ENCODE assay signal across 8 cellular contexts in genomic region chr11:78188012-78188808, GRCh38. TPM values are rescaled to one million over a fixed set of nuclear protein-coding genes. Genes with fewer than 3 reads are reported as not detected.
DNase-seq lines count a peak whose midpoint lies in the region; ATAC-seq, FAIRE-seq and TF ChIP-seq lines count a peak whose summit lies in the region.

TSS of gene KCTD21 (minus strand) at chr11:78188626. CDS start at chr11:78174554, 14,072 bp downstream.

- H3K36me3 Mint-ChIP-seq in activated naive CD8-positive, alpha-beta T cell treated with anti-CD3 and anti-CD28 coated beads, Interleukin-2, amount 50 U/mL, for 24 hours (ENCODE audit: low read depth), result no peaks in the 10 kb centered on the region

- WGBS in pancreas, 2 donors, result 0 to 1% methylated on average over 58 of the region's 58 CpGs
- WGBS in thyroid gland, 2 donors, result 1% methylated on average over 17 to 27 of the region's 58 CpGs

- no peaks in the 10 kb centered on the region for H3K36me3 ChIP-seq in pancreas
- H3K36me3 ChIP-seq in thyroid gland, result no peaks in the 10 kb centered on the region

- H3K27ac Mint-ChIP-seq in activated naive CD8-positive, alpha-beta T cell treated with anti-CD3 and anti-CD28 coated beads, Interleukin-2, amount 50 U/mL, for 24 hours, result peak within 1 kb of the TSS; percentile 95

- FAIRE-seq in GM12891 (lab: Jason Lieb, UNC) (peak; percentile 98), pancreas (lab: Jason Lieb, UNC) (no peak)

- ATAC-seq in HG02798 (IDR thresholded peaks at IDR 0.05; ENCODE audit: poor library complexity, unreplicated experiment) (peak; percentile 95), Right ventricle myocardium superior (ENCODE audit: poor library complexity) (peak; percentile 97), pancreas (peak; percentile 93 to 96 (median 94))
- peak; percentile 91 for ATAC-seq in activated naive CD8-positive, alpha-beta T cell treated with anti-CD3 and anti-CD28 coated beads, Interleukin-2, amount 50 U/mL, for 24 hours

- H3K4me3 ChIP-seq in pancreas, result peak within 1 kb of the TSS; percentile 80 to 87 (median 84)
- H3K4me3 ChIP-seq in thyroid gland (replicated peaks in 1 of 3), result peak within 1 kb of the TSS; percentile 75 to 88 (median 88)

- no peaks in the 10 kb centered on the region for H3K27me3 Mint-ChIP-seq in activated naive CD8-positive, alpha-beta T cell treated with anti-CD3 and anti-CD28 coated beads, Interleukin-2, amount 50 U/mL, for 24 hours

- peak; percentile 99 for DNase-seq in GM12891 (ENCODE audit: insufficient read length, low spot score)
- DNase-seq in NCI-H1417 treated with DMSO at 0.1 percent for 48 hours (lab: John Stamatoyannopoulos, UW), result peak; percentile 88
- DNase-seq in SW 1271 (lab: John Stamatoyannopoulos, UW), result peak; percentile 94 to 97
- peak; percentile 92 for DNase-seq in activated naive CD8-positive, alpha-beta T cell treated with anti-CD3 and anti-CD28 coated beads, Interleukin-2, amount 50 U/mL, for 24 hours
- peak; percentile 99 for DNase-seq in Right ventricle myocardium superior
- peak; percentile 94 to 99 (median 96) for DNase-seq in pancreas
- DNase-seq in thyroid gland, result peak; percentile 98

- H3K27ac ChIP-seq in pancreas, result peak within 1 kb of the TSS; percentile 28 to 58 (median 54)
- peak within 1 kb of the TSS; percentile 75 to 88 (median 87) for H3K27ac ChIP-seq in thyroid gland

- H3K4me1 ChIP-seq in pancreas, result peaks cover 16 to 33% (median 18%) of the 10 kb centered on the region in 3 donors
- H3K4me1 ChIP-seq in thyroid gland, result peaks cover 37 to 69% of the 10 kb centered on the region in 2 donors

- H3K4me3 Mint-ChIP-seq in activated naive CD8-positive, alpha-beta T cell treated with anti-CD3 and anti-CD28 coated beads, Interleukin-2, amount 50 U/mL, for 24 hours, result peak within 1 kb of the TSS; percentile 93

- H3K27me3 ChIP-seq in pancreas (no peaks in the 10 kb centered on the region), thyroid gland (no peaks in the 10 kb centered on the region)

- H3K9me3 Mint-ChIP-seq in activated naive CD8-positive, alpha-beta T cell treated with anti-CD3 and anti-CD28 coated beads, Interleukin-2, amount 50 U/mL, for 24 hours, result no peaks in the 10 kb centered on the region

- intact Hi-C loops in Right ventricle myocardium superior (cut with DNase I) (loop anchor here (5.0 kb wide), 1 partner anchor 51 kb away; the partner anchor contains the start of gene ALG8), pancreas (cut with DNase I) (no loop called here), thyroid gland (cut with DNase I) (no loop called here)

- peaks cover 57% of the 10 kb centered on the region for H3K4me1 Mint-ChIP-seq in activated naive CD8-positive, alpha-beta T cell treated with anti-CD3 and anti-CD28 coated beads, Interleukin-2, amount 50 U/mL, for 24 hours

- H3K9me3 ChIP-seq in pancreas (no peaks in the 10 kb centered on the region), thyroid gland (no peaks in the 10 kb centered on the region)

- TF ChIP-seq CTCF in pancreas (IDR thresholded peaks at IDR 0.05) (no peak), thyroid gland (IDR thresholded peaks at IDR 0.05) (peak in 1 of 6 experiments; percentile 6)

- TF ChIP-seq POLR2A in GM12891 (IDR thresholded peaks at IDR 0.05; ENCODE audit: low read depth, low read length) (no peak), thyroid gland (IDR thresholded peaks at IDR 0.05) (peak; percentile 25 to 93)

TF ChIP-seq in GM12891, 5 proteins besides CTCF, POLR2A, EP300 and RAD21:
- TF ChIP-seq SPI1 (IDR thresholded peaks at IDR 0.05; ENCODE audit: low read depth, low read length) (no peak), POLR2AphosphoS5 (IDR thresholded peaks at IDR 0.05; ENCODE audit: low read depth, low read length) (peak; percentile 52; the same call in 1 of the 2 replicates), TAF1 (IDR thresholded peaks at IDR 0.05; ENCODE audit: low read depth, low read length) (0 out of 2 replicates have a peak, but pooled peaks have one; percentile 27), PAX5 (IDR thresholded peaks at IDR 0.05; ENCODE audit: insufficient read depth, low read length, severe bottlenecking) (no peak), POU2F2 (IDR thresholded peaks at IDR 0.05; ENCODE audit: low read depth, low read length) (no peak)

RNA-seq across cellular contexts. Expression of gene KCTD21, which starts in this region (rescaled TPM):
- 3.0 TPM for polyA plus RNA-seq in GM12891 (2012; ENCODE audit: low read depth, missing spikeins)
- 10.4 TPM for total RNA-seq in Right ventricle myocardium superior
- total RNA-seq in pancreas, result 1 to 10 TPM; 2.2 to 4.8 (median 2.7) TPM
- polyA plus RNA-seq in pancreas, result 1 to 10 TPM; 1.9 to 3.4 TPM
- total RNA-seq in thyroid gland, result 10 to 100 TPM; 16.6 to 23.4 (median 17.0) TPM

Comparison
In these comparisons a context has a peak if more than half of its experiments do, and no peak if none do; other contexts are left out.
1. Peak in every context shown above with its lines: DNase-seq, ATAC-seq, H3K4me3 ChIP-seq and H3K27ac ChIP-seq.